ENCODE assay signal across 22 cellular contexts in the genomic region with DNA sequence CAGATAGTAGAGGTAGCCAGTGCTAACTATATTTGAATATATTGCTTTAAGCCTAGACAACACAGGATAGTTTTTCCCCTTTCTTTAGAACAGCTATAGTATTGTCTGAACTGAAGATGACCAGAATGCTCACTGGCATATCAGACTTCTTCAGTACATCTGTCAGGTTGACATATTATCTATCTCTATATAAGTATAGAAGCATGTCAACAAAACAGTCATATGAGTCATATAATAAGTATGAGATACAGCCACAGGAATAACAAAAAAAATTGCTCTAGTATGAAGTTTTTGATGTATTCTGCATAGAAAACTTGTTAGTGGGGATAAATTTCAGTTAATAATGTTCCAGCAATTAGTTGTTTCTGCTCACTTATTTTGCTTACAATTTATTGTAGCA.
"Had no signal": no experiment of that assay in that cellular context is flagged by ENCODE, and none has a peak within 500 bp of the region (broad histone marks: within the 10 kb centered on the region; RNA-seq: fewer than 3 reads in every experiment).

No MANE protein-coding gene starts in this region.

- H3K27ac ChIP-seq: hepatocyte, pancreas, stomach, thoracic aorta, transverse colon had no signal

- H3K27me3 ChIP-seq: hepatocyte, pancreas, stomach, transverse colon had no signal

- H3K36me3 ChIP-seq: pancreas, stomach, thoracic aorta, transverse colon had no signal

- H3K4me1 Mint-ChIP-seq: endodermal cell, nephron had no signal

- H3K9me3 ChIP-seq: pancreas, thoracic aorta, transverse colon had no signal

- H3K4me3 Mint-ChIP-seq: endodermal cell, naive B cell, nephron had no signal

- H3K9me3 Mint-ChIP-seq: endodermal cell, naive B cell, nephron had no signal

- H3K27me3 Mint-ChIP-seq: naive B cell, progenitor cell of endocrine pancreas had no signal

- DNase-seq: effector CD4-positive, alpha-beta T cell; endodermal cell; foreskin melanocyte; head of caudate nucleus; left colon; left ventricle myocardium superior; mesendoderm; naive B cell; occipital lobe; pancreas; right cardiac atrium; small intestine; stimulated activated CD4-positive, alpha-beta T cell treated with anti-CD3 and anti-CD28 coated beads, Interleukin-12 subunit alpha, Interleukin-12 subunit beta, amount 100 ng/mL, for 4 hours; stimulated activated naive CD4-positive, alpha-beta T cell; stomach; substantia nigra; transverse colon had no signal

- ATAC-seq: left colon, left ventricle myocardium superior, pancreas, right cardiac atrium had no signal

- H3K4me1 ChIP-seq: pancreas, stomach, transverse colon had no signal

- H3K4me3 ChIP-seq: hepatocyte, lung, pancreas, stomach, thoracic aorta, transverse colon had no signal

- H3K27ac Mint-ChIP-seq: endodermal cell, naive B cell, nephron, progenitor cell of endocrine pancreas had no signal

- H3K36me3 Mint-ChIP-seq: naive B cell had no signal
